ENCODE assay signal across 7 cellular contexts in genomic region chr17:49969134-49969759, GRCh38. TPM values are rescaled to one million over a fixed set of nuclear protein-coding genes. Genes with fewer than 3 reads are reported as not detected.
DNase-seq lines count a peak whose midpoint lies in the region; ATAC-seq and TF ChIP-seq lines count a peak whose summit lies in the region.

TSS of gene DLX4 (plus strand) at chr17:49969190. CDS start at chr17:49969469, 279 bp downstream.

- H3K9me2 ChIP-seq in neural cell (ENCODE audit: insufficient read depth, low read length): no peaks in the 10 kb centered on the region

- no peak for TF ChIP-seq RAD21 in neural cell (conservative IDR thresholded peaks at IDR 0.05)

- no peak for TF ChIP-seq EP300 in neural cell (conservative IDR thresholded peaks at IDR 0.05; ENCODE audit: poor library complexity, severe bottlenecking)

- H3K27me3 Mint-ChIP-seq in dendritic cell treated with granulocyte-macrophage colony-stimulating factor and Interleukin-4, amounts not matched to agents 40 ng/mL and 50 ng/mL, for 4 days: peaks cover 93% of the 10 kb centered on the region

- ATAC-seq in GM21390 (IDR thresholded peaks at IDR 0.05; ENCODE audit: unreplicated experiment): no peak

- no peaks in the 10 kb centered on the region for H4K20me1 ChIP-seq in neural cell (ENCODE audit: insufficient read depth)

- peaks cover 92% of the 10 kb centered on the region for H3K4me1 Mint-ChIP-seq in dendritic cell treated with granulocyte-macrophage colony-stimulating factor and Interleukin-4, amounts not matched to agents 40 ng/mL and 50 ng/mL, for 4 days (ENCODE audit: low read depth)

- TF ChIP-seq CTCF in GM13976 (IDR thresholded peaks at IDR 0.05; ENCODE audit: borderline replicate concordance, control extremely low read depth, extremely low read depth, insufficient read depth, missing control alignments) (no peak), neural cell (IDR thresholded peaks at IDR 0.05; ENCODE audit: poor library complexity, severe bottlenecking) (no peak), uterus (IDR thresholded peaks at IDR 0.05) (no peak)

- H3K4me1 ChIP-seq in uterus: peaks cover 0 to 29% of the 10 kb centered on the region in 2 donors

- no peaks in the 10 kb centered on the region for H3K9me3 Mint-ChIP-seq in dendritic cell treated with granulocyte-macrophage colony-stimulating factor and Interleukin-4, amounts not matched to agents 40 ng/mL and 50 ng/mL, for 4 days

- DNase-seq in GM13976 (ENCODE audit: low spot score) (peak; percentile 68), NCI-H774 (lab: John Stamatoyannopoulos, UW) (peak; percentile 78), uterus (no peak), A172 (ENCODE audit: low spot score) (no peak)

- no peaks in the 10 kb centered on the region for H3K79me2 ChIP-seq in neural cell (replicated peaks; ENCODE audit: insufficient read depth, low read length)

- H3K4me3 ChIP-seq in neural cell (ENCODE audit: low read length) (peak within 1 kb of the TSS; percentile 58), uterus (peak within 1 kb of the TSS in 1 of 2 donors; percentile 10)

- H3F3A ChIP-seq in neural cell (ENCODE audit: insufficient read depth, low read length, poor library complexity, severe bottlenecking): no peaks in the 10 kb centered on the region

- no peak for TF ChIP-seq POLR2A in uterus (IDR thresholded peaks at IDR 0.05)

- intact Hi-C loops in dendritic cell treated with granulocyte-macrophage colony-stimulating factor and Interleukin-4, amounts not matched to agents 40 ng/mL and 50 ng/mL, for 4 days (cut with micrococcal nuclease): no loop called here
- intact Hi-C loops in uterus (cut with DNase I; ENCODE audit: low total_unique reads): no loop called here

- H3K9me3 ChIP-seq in neural cell (ENCODE audit: low read length) (no peaks in the 10 kb centered on the region), uterus (no peaks in the 10 kb centered on the region)

- H3K4me2 ChIP-seq in neural cell (ENCODE audit: low read length): peak within 1 kb of the TSS; percentile 35

- in situ Hi-C loops in GM13976 (cut with MboI; ENCODE audit: low sequenced_read_pairs, unreplicated experiment): no loop called here

- no peak within 1 kb of the TSS for H3K9ac ChIP-seq in neural cell (ENCODE audit: low read length)

- H2AFZ ChIP-seq in neural cell (ENCODE audit: low read depth, low read length): no peak within 1 kb of the TSS

- H3K27me3 ChIP-seq in neural cell (ENCODE audit: insufficient read depth, low read depth, low read length) (peaks cover 100% of the 10 kb centered on the region), uterus (peaks cover 53 to 84% of the 10 kb centered on the region in 2 donors)

- H3K27ac ChIP-seq in neural cell (ENCODE audit: low read length): no peak within 1 kb of the TSS
- H3K27ac ChIP-seq in uterus: no peak within 1 kb of the TSS

- H3K36me3 ChIP-seq in neural cell (ENCODE audit: insufficient read depth, low read length) (no peaks in the 10 kb centered on the region), uterus (no peaks in the 10 kb centered on the region)

- no peaks in the 10 kb centered on the region for H3K36me3 Mint-ChIP-seq in dendritic cell treated with granulocyte-macrophage colony-stimulating factor and Interleukin-4, amounts not matched to agents 40 ng/mL and 50 ng/mL, for 4 days (ENCODE audit: low read depth)

- H3K4me3 Mint-ChIP-seq in dendritic cell treated with granulocyte-macrophage colony-stimulating factor and Interleukin-4, amounts not matched to agents 40 ng/mL and 50 ng/mL, for 4 days: peak within 1 kb of the TSS; percentile 86

- peak within 1 kb of the TSS; percentile 81 for H3K27ac Mint-ChIP-seq in dendritic cell treated with granulocyte-macrophage colony-stimulating factor and Interleukin-4, amounts not matched to agents 40 ng/mL and 50 ng/mL, for 4 days

TF ChIP-seq in neural cell, 6 proteins besides CTCF, POLR2A, EP300 and RAD21:
- TF ChIP-seq EZH2 (IDR thresholded peaks at IDR 0.05; ENCODE audit: borderline replicate concordance, insufficient read depth, low read length, poor library complexity, severe bottlenecking): no peak
- TF ChIP-seq MXI1 (conservative IDR thresholded peaks at IDR 0.05; ENCODE audit: poor library complexity, severe bottlenecking): no peak

RNA-seq across cellular contexts. Expression of gene DLX4, which starts in this region (rescaled TPM):
- polyA plus RNA-seq in neural cell: not detected in 2 replicates
- polyA minus RNA-seq in neural cell: not detected in 2 replicates
- total RNA-seq in uterus: not detected
- total RNA-seq in A172 (2014; rRNA removed; shearing (Covaris generic)): 1.7 and 2.5 TPM in 2 replicates

Comparison
In these comparisons a context has a peak if more than half of its experiments do, and no peak if none do; other contexts are left out.
1. DNase-seq: peak in GM13976 (single experiment) and NCI-H774 (single experiment); none in uterus (0 of 2) and A172 (single experiment).